ENCODE assay signal across 2 cellular contexts in genomic region chr12:54008260-54008552, GRCh38.
TF ChIP-seq lines count a peak whose summit lies in the region.

No MANE protein-coding gene starts in this region.

TF ChIP-seq in SK-N-SH, 30 proteins besides CTCF, POLR2A, EP300 and RAD21:
- TF ChIP-seq MXI1 (IDR thresholded peaks at IDR 0.05; ENCODE audit: low read depth, low read length): no peak
- no peak for TF ChIP-seq MEF2A (IDR thresholded peaks at IDR 0.05; ENCODE audit: borderline replicate concordance, low read depth)
- no peak for TF ChIP-seq YY1 (IDR thresholded peaks at IDR 0.05; ENCODE audit: low read depth)
- no peak for TF ChIP-seq RCOR1 (IDR thresholded peaks at IDR 0.05; ENCODE audit: low read length)
- TF ChIP-seq EZH2phosphoT487 (IDR thresholded peaks at IDR 0.05; ENCODE audit: borderline replicate concordance, low read depth): no peak
- TF ChIP-seq, protein P1, sequence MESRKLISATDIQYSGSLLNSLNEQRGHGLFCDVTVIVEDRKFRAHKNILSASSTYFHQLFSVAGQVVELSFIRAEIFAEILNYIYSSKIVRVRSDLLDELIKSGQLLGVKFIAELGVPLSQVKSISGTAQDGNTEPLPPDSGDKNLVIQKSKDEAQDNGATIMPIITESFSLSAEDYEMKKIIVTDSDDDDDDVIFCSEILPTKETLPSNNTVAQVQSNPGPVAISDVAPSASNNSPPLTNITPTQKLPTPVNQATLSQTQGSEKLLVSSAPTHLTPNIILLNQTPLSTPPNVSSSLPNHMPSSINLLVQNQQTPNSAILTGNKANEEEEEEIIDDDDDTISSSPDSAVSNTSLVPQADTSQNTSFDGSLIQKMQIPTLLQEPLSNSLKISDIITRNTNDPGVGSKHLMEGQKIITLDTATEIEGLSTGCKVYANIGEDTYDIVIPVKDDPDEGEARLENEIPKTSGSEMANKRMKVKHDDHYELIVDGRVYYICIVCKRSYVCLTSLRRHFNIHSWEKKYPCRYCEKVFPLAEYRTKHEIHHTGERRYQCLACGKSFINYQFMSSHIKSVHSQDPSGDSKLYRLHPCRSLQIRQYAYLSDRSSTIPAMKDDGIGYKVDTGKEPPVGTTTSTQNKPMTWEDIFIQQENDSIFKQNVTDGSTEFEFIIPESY (IDR thresholded peaks at IDR 0.05; ENCODE audit: borderline replicate concordance, low read depth): no peak
- TF ChIP-seq CHD2 (IDR thresholded peaks at IDR 0.05; ENCODE audit: low read length, partially characterized antibody): no peak
- no peak for TF ChIP-seq FOXM1 (IDR thresholded peaks at IDR 0.05; ENCODE audit: low read depth)
- TF ChIP-seq RFX5 (IDR thresholded peaks at IDR 0.05; ENCODE audit: low read length): no peak
- TF ChIP-seq POLR2AphosphoS5 (IDR thresholded peaks at IDR 0.05; ENCODE audit: low read depth, low read length): no peak
- no peak for TF ChIP-seq NRF1 (IDR thresholded peaks at IDR 0.05; ENCODE audit: low read depth, low read length)
- TF ChIP-seq USF1 (IDR thresholded peaks at IDR 0.05; ENCODE audit: borderline replicate concordance, low read depth): no peak
- no peak for TF ChIP-seq FOXJ3 (CRISPR knock-in tag; IDR thresholded peaks at IDR 0.05)
- TF ChIP-seq, protein P2, sequence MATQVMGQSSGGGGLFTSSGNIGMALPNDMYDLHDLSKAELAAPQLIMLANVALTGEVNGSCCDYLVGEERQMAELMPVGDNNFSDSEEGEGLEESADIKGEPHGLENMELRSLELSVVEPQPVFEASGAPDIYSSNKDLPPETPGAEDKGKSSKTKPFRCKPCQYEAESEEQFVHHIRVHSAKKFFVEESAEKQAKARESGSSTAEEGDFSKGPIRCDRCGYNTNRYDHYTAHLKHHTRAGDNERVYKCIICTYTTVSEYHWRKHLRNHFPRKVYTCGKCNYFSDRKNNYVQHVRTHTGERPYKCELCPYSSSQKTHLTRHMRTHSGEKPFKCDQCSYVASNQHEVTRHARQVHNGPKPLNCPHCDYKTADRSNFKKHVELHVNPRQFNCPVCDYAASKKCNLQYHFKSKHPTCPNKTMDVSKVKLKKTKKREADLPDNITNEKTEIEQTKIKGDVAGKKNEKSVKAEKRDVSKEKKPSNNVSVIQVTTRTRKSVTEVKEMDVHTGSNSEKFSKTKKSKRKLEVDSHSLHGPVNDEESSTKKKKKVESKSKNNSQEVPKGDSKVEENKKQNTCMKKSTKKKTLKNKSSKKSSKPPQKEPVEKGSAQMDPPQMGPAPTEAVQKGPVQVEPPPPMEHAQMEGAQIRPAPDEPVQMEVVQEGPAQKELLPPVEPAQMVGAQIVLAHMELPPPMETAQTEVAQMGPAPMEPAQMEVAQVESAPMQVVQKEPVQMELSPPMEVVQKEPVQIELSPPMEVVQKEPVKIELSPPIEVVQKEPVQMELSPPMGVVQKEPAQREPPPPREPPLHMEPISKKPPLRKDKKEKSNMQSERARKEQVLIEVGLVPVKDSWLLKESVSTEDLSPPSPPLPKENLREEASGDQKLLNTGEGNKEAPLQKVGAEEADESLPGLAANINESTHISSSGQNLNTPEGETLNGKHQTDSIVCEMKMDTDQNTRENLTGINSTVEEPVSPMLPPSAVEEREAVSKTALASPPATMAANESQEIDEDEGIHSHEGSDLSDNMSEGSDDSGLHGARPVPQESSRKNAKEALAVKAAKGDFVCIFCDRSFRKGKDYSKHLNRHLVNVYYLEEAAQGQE (IDR thresholded peaks at IDR 0.05; ENCODE audit: low read depth, low read length): no peak
- no peak for TF ChIP-seq GABPA (IDR thresholded peaks at IDR 0.05; ENCODE audit: low read depth)
- no peak for TF ChIP-seq ELF1 (IDR thresholded peaks at IDR 0.05)

TF ChIP-seq in SK-N-SH treated with all-trans-retinoic acid at 6 μM for 48 hours, 23 proteins besides CTCF, POLR2A, EP300 and RAD21:
- TF ChIP-seq ZFP30 (CRISPR knock-in tag; IDR thresholded peaks at IDR 0.05): no peak
- TF ChIP-seq OSR1 (CRISPR knock-in tag; IDR thresholded peaks at IDR 0.05): no peak
- no peak for TF ChIP-seq ZNF70 (CRISPR knock-in tag; IDR thresholded peaks at IDR 0.05)
- TF ChIP-seq ZNF8 (CRISPR knock-in tag; IDR thresholded peaks at IDR 0.05): no peak
- no peak for TF ChIP-seq TCF4 (CRISPR knock-in tag; IDR thresholded peaks at IDR 0.05; ENCODE audit: borderline replicate concordance)
- no peak for TF ChIP-seq CREB5 (CRISPR knock-in tag; IDR thresholded peaks at IDR 0.05; ENCODE audit: low read depth)
- no peak for TF ChIP-seq ESRRG (CRISPR knock-in tag; IDR thresholded peaks at IDR 0.05)
- TF ChIP-seq CSRNP3 (CRISPR knock-in tag; IDR thresholded peaks at IDR 0.05): no peak
- TF ChIP-seq, protein P3, sequence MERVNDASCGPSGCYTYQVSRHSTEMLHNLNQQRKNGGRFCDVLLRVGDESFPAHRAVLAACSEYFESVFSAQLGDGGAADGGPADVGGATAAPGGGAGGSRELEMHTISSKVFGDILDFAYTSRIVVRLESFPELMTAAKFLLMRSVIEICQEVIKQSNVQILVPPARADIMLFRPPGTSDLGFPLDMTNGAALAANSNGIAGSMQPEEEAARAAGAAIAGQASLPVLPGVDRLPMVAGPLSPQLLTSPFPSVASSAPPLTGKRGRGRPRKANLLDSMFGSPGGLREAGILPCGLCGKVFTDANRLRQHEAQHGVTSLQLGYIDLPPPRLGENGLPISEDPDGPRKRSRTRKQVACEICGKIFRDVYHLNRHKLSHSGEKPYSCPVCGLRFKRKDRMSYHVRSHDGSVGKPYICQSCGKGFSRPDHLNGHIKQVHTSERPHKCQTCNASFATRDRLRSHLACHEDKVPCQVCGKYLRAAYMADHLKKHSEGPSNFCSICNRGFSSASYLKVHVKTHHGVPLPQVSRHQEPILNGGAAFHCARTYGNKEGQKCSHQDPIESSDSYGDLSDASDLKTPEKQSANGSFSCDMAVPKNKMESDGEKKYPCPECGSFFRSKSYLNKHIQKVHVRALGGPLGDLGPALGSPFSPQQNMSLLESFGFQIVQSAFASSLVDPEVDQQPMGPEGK (CRISPR knock-in tag; IDR thresholded peaks at IDR 0.05; ENCODE audit: borderline replicate concordance): no peak
- no peak for TF ChIP-seq ZNF565 (CRISPR knock-in tag; conservative IDR thresholded peaks at IDR 0.05; ENCODE audit: low read depth)
- TF ChIP-seq BACH2 (CRISPR knock-in tag; IDR thresholded peaks at IDR 0.05; ENCODE audit: borderline replicate concordance): no peak
- TF ChIP-seq ZFP3 (CRISPR knock-in tag; IDR thresholded peaks at IDR 0.05): no peak
- no peak for TF ChIP-seq GLIS3 (CRISPR knock-in tag; IDR thresholded peaks at IDR 0.05)
- no peak for TF ChIP-seq PPARA (CRISPR knock-in tag; IDR thresholded peaks at IDR 0.05; ENCODE audit: borderline replicate concordance)
